In genomic region chr10:44382981-44383748, GRCh38 we compare ENCODE assay signal across 1 cellular context.
TF ChIP-seq lines count a peak whose summit lies in the region.

No MANE protein-coding gene starts in this region.

TF ChIP-seq in H1, 55 proteins besides CTCF, POLR2A, EP300 and RAD21:
- TF ChIP-seq GABPA (IDR thresholded peaks at IDR 0.05; ENCODE audit: borderline replicate concordance, insufficient read depth, low read length) (no peak), SUZ12 (IDR thresholded peaks at IDR 0.05; ENCODE audit: low read length) (no peak), JUND (IDR thresholded peaks at IDR 0.05; ENCODE audit: low read length) (no peak), KDM5A (IDR thresholded peaks at IDR 0.05; ENCODE audit: low read length) (no peak), BCL11A (IDR thresholded peaks at IDR 0.05; ENCODE audit: low read depth in 2 of 2, low read length in 2 of 2) (no peak), ATF3 (IDR thresholded peaks at IDR 0.05; ENCODE audit: insufficient read depth, low read depth, low read length) (no peak), TCF12 (IDR thresholded peaks at IDR 0.05; ENCODE audit: low read depth, low read length) (no peak), CHD1 (IDR thresholded peaks at IDR 0.05; ENCODE audit: low read depth, low read length) (no peak), MAX (IDR thresholded peaks at IDR 0.05) (no peak), SP1 (IDR thresholded peaks at IDR 0.05; ENCODE audit: low read depth, low read length) (no peak), HDAC2 (IDR thresholded peaks at IDR 0.05; ENCODE audit: borderline replicate concordance in 1 of 2, low read depth in 2 of 2, low read length in 2 of 2) (no peak), SAP30 (IDR thresholded peaks at IDR 0.05; ENCODE audit: insufficient read depth, insufficient replicate concordance, low read length) (no peak), KDM4A (IDR thresholded peaks at IDR 0.05; ENCODE audit: low read depth, low read length, severe bottlenecking) (no peak), NANOG (IDR thresholded peaks at IDR 0.05; ENCODE audit: insufficient read depth, low read depth, low read length, poor library complexity, severe bottlenecking) (no peak), SP4 (IDR thresholded peaks at IDR 0.05; ENCODE audit: low read length) (no peak), POLR2AphosphoS5 (IDR thresholded peaks at IDR 0.05; ENCODE audit: low read depth, low read length) (no peak)
TF ChIP-seq in H1: peak in this region for 0.
